ENCODE assay signal across 13 cellular contexts in genomic region chr4:173519130-173520101, GRCh38. TPM values are rescaled to one million over a fixed set of nuclear protein-coding genes. Genes with fewer than 3 reads are reported as not detected.
A peak's percentile ranks its signal among the peaks of the same experiment; 100 is the strongest.
DNase-seq lines count a peak whose midpoint lies in the region; ATAC-seq and TF ChIP-seq lines count a peak whose summit lies in the region.
"Had no signal": no experiment of that assay in that cellular context is flagged by ENCODE, and none has a peak within 500 bp of the region (broad histone marks: within the 10 kb centered on the region; RNA-seq: fewer than 3 reads in every experiment).

No MANE protein-coding gene starts in this region.

- no peak for TF ChIP-seq CTCF in brain (conservative IDR thresholded peaks at IDR 0.05)
- TF ChIP-seq CTCF in MM.1S (IDR thresholded peaks at IDR 0.05; ENCODE audit: low read length) = no peak

- H3K4me3 ChIP-seq in MM.1S (ENCODE audit: low read length) = no peak overlapping the region

- H3K36me3 ChIP-seq in MM.1S (replicated peaks; ENCODE audit: insufficient read depth, low read length) = no peaks in the 10 kb centered on the region
- H3K36me3 ChIP-seq: neutrophil had no signal

- H3K9ac ChIP-seq in MM.1S (ENCODE audit: low read length) = no peak overlapping the region
- H3K9ac ChIP-seq: KMS-11 had no signal

- H3K9me3 Mint-ChIP-seq in brain = peaks cover 0 to 17% (median 11%) of the 10 kb centered on the region in 5 experiments
- peaks cover 20% of the 10 kb centered on the region in 2 donors for H3K9me3 Mint-ChIP-seq in stimulated activated naive CD8-positive, alpha-beta T cell treated with anti-CD3 and anti-CD28 coated beads, Interleukin-15, amount 100 ng/mL, for 72 hours

- no peaks in the 10 kb centered on the region for H3K27me3 ChIP-seq in MM.1S (replicated peaks; ENCODE audit: insufficient read depth, low read length)

- DNase-seq in DMS53 (lab: John Stamatoyannopoulos, UW) (peak; percentile 8), DMS53 treated with DMSO at 0.1 percent for 48 hours (lab: John Stamatoyannopoulos, UW; ENCODE audit: unreplicated experiment) (no peak), left kidney (ENCODE audit: low read depth, low spot score) (peak; percentile 86), DMS153 (lab: John Stamatoyannopoulos, UW) (no peak), MM.1S (no peak)
- DNase-seq in stimulated activated naive CD8-positive, alpha-beta T cell treated with anti-CD3 and anti-CD28 coated beads, Interleukin-15, amount 100 ng/mL, for 72 hours = no peak
- DNase-seq: activated CD8-positive, alpha-beta memory T cell treated with anti-CD3 and anti-CD28 coated beads, Interleukin-2, amount 50 U/mL, for 4 hours; NCI-H2029 had no signal

- H3K4me1 ChIP-seq in MM.1S (ENCODE audit: low read length) = no peaks in the 10 kb centered on the region

- no peak overlapping the region for H3K27ac ChIP-seq in MM.1S (ENCODE audit: low read length)
- H3K27ac ChIP-seq: 22Rv1, KMS-11, neutrophil had no signal

- H3K4me3 Mint-ChIP-seq in brain = peak overlapping the region in 4 of 5 experiments; percentile 37 to 81 (median 62)
- H3K4me3 Mint-ChIP-seq in stimulated activated naive CD8-positive, alpha-beta T cell treated with anti-CD3 and anti-CD28 coated beads, Interleukin-15, amount 100 ng/mL, for 72 hours = peak overlapping the region; percentile 68 to 70

- no peak overlapping the region for H3K4me2 ChIP-seq in MM.1S (ENCODE audit: low read depth, low read length)
- H3K4me2 ChIP-seq: KMS-11 had no signal

- no peaks in the 10 kb centered on the region for H3F3A ChIP-seq in MM.1S (ENCODE audit: insufficient read depth, low read length)

- no peaks in the 10 kb centered on the region for H4K20me1 ChIP-seq in MM.1S (ENCODE audit: insufficient read depth, low read length)

- no peak for ATAC-seq in stimulated activated naive CD8-positive, alpha-beta T cell treated with anti-CD3 and anti-CD28 coated beads, Interleukin-15, amount 100 ng/mL, for 72 hours
- ATAC-seq in GM19324 (IDR thresholded peaks at IDR 0.05; ENCODE audit: low FRiP score, unreplicated experiment) = no peak

- no peaks in the 10 kb centered on the region for H3K79me2 ChIP-seq in MM.1S (ENCODE audit: low read length)

- H3K36me3 Mint-ChIP-seq in brain = no peaks in the 10 kb centered on the region

- peak overlapping the region in 1 of 5 experiments; percentile 75 for H3K27ac Mint-ChIP-seq in brain
- H3K27ac Mint-ChIP-seq in stimulated activated naive CD8-positive, alpha-beta T cell treated with anti-CD3 and anti-CD28 coated beads, Interleukin-15, amount 100 ng/mL, for 72 hours = no peak overlapping the region

- no peaks in the 10 kb centered on the region for H3K9me2 ChIP-seq in MM.1S (replicated peaks; ENCODE audit: insufficient read depth, low read length)

- peaks cover 100% of the 10 kb centered on the region for H3K27me3 Mint-ChIP-seq in brain
- H3K27me3 Mint-ChIP-seq in stimulated activated naive CD8-positive, alpha-beta T cell treated with anti-CD3 and anti-CD28 coated beads, Interleukin-15, amount 100 ng/mL, for 72 hours = peaks cover 100% of the 10 kb centered on the region

- peaks cover 52% of the 10 kb centered on the region for H3K4me1 Mint-ChIP-seq in brain
- peaks cover 49% of the 10 kb centered on the region for H3K4me1 Mint-ChIP-seq in stimulated activated naive CD8-positive, alpha-beta T cell treated with anti-CD3 and anti-CD28 coated beads, Interleukin-15, amount 100 ng/mL, for 72 hours

- H3K9me3 ChIP-seq in MM.1S (replicated peaks; ENCODE audit: insufficient read depth, low read length) = no peaks in the 10 kb centered on the region
- H3K9me3 ChIP-seq: neutrophil had no signal

- H2AFZ ChIP-seq in MM.1S (ENCODE audit: low read length) = no peak overlapping the region

RNA-seq across cellular contexts. Expression of gene HAND2, which starts 10.6 kb away (rescaled TPM):
- not detected for polyA plus RNA-seq in brain (ENCODE audit: insufficient read depth, low read depth, low replicate concordance)

Comparison
In these comparisons a context has a peak if more than half of its experiments do, and no peak if none do; other contexts are left out.
1. DNase-seq: peak in DMS53 (single experiment) and left kidney (single experiment); none in DMS53 treated with DMSO at 0.1 percent for 48 hours (single experiment), stimulated activated naive CD8-positive, alpha-beta T cell treated with anti-CD3 and anti-CD28 coated beads, Interleukin-15, amount 100 ng/mL, for 72 hours (0 of 2), DMS153 (single experiment) and MM.1S (single experiment).